Comparison of ENCODE assay signal across 2 cellular contexts in the genomic region with DNA sequence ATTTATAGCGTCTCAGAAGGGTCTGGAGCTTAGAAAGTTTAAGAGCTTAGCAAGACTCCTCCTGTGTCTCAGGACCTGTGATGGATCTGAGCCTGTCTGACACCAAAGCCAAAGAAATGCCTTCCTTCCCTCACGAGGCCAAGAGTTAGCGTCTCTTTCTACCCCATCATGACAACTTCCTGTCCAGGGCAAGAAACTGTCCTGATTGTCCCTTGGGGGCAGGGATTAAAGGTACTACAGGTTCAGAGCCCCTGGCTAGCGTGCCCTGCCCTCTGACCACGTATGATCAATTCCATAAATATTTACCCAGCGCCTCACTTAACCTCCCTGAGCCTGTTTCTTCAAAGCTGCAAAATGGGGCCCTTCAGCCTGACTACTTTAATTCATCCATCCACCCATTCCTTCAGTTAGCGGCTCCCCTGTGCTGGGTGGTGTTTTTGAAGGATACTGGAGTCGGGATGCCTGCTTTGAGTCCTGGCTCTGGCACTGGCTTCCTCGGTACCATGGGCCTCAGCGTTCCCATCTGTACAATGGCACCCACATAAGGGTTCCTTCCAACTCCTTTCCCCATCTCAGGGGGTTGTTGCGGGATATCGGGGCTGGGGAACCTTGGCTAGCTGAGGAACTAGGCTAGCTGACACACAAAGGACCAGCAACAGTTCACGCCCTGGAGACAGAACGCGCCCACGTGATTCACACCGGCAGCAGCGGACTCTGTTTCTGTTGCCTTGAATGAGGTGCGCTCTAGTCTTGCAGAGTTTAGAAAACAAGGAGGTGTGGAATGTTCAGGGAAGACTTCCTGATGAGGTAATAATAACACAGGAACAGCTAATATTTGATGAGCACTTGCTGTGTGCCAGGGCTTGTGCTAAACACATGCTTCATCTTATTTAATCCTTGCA.
TF ChIP-seq lines count a peak whose summit lies in the region.

No MANE protein-coding gene starts in this region.

TF ChIP-seq in endothelial cell of umbilical vein, 7 proteins besides CTCF, POLR2A, EP300 and RAD21 (continued from another document):
- TF ChIP-seq, protein P1, sequence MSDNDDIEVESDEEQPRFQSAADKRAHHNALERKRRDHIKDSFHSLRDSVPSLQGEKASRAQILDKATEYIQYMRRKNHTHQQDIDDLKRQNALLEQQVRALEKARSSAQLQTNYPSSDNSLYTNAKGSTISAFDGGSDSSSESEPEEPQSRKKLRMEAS (IDR thresholded peaks at IDR 0.05; ENCODE audit: insufficient read depth, insufficient read length), result no peak
- TF ChIP-seq EZH2 (IDR thresholded peaks at IDR 0.05; ENCODE audit: borderline replicate concordance, low read depth, low read length, severe bottlenecking) (no peak), POLR2AphosphoS5 (IDR thresholded peaks at IDR 0.05; ENCODE audit: insufficient read depth, low read depth, low read length) (no peak), MYC (IDR thresholded peaks at IDR 0.05; ENCODE audit: low read depth, low read length) (no peak), JUN (IDR thresholded peaks at IDR 0.05; ENCODE audit: borderline replicate concordance, insufficient read depth, insufficient read length, low read depth) (no peak)

TF ChIP-seq in SK-N-SH treated with all-trans-retinoic acid at 6 μM for 48 hours, 23 proteins besides CTCF, POLR2A, EP300 and RAD21 (continued from another document):
- TF ChIP-seq, protein P2, sequence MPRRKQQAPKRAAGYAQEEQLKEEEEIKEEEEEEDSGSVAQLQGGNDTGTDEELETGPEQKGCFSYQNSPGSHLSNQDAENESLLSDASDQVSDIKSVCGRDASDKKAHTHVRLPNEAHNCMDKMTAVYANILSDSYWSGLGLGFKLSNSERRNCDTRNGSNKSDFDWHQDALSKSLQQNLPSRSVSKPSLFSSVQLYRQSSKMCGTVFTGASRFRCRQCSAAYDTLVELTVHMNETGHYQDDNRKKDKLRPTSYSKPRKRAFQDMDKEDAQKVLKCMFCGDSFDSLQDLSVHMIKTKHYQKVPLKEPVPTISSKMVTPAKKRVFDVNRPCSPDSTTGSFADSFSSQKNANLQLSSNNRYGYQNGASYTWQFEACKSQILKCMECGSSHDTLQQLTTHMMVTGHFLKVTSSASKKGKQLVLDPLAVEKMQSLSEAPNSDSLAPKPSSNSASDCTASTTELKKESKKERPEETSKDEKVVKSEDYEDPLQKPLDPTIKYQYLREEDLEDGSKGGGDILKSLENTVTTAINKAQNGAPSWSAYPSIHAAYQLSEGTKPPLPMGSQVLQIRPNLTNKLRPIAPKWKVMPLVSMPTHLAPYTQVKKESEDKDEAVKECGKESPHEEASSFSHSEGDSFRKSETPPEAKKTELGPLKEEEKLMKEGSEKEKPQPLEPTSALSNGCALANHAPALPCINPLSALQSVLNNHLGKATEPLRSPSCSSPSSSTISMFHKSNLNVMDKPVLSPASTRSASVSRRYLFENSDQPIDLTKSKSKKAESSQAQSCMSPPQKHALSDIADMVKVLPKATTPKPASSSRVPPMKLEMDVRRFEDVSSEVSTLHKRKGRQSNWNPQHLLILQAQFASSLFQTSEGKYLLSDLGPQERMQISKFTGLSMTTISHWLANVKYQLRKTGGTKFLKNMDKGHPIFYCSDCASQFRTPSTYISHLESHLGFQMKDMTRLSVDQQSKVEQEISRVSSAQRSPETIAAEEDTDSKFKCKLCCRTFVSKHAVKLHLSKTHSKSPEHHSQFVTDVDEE (CRISPR knock-in tag; IDR thresholded peaks at IDR 0.05), result no peak
- no peak for TF ChIP-seq ZNF565 (CRISPR knock-in tag; conservative IDR thresholded peaks at IDR 0.05; ENCODE audit: low read depth)
- no peak for TF ChIP-seq SNAI2 (CRISPR knock-in tag; IDR thresholded peaks at IDR 0.05)
- no peak for TF ChIP-seq ZNF8 (CRISPR knock-in tag; IDR thresholded peaks at IDR 0.05)
- no peak for TF ChIP-seq ESRRG (CRISPR knock-in tag; IDR thresholded peaks at IDR 0.05)
- TF ChIP-seq RARB (CRISPR knock-in tag; IDR thresholded peaks at IDR 0.05), result no peak
- no peak for TF ChIP-seq GLIS3 (CRISPR knock-in tag; IDR thresholded peaks at IDR 0.05)
- no peak for TF ChIP-seq ZC3H10 (CRISPR knock-in tag; IDR thresholded peaks at IDR 0.05)
- TF ChIP-seq TOX (CRISPR knock-in tag; IDR thresholded peaks at IDR 0.05; ENCODE audit: borderline replicate concordance), result no peak
- TF ChIP-seq, protein P3, sequence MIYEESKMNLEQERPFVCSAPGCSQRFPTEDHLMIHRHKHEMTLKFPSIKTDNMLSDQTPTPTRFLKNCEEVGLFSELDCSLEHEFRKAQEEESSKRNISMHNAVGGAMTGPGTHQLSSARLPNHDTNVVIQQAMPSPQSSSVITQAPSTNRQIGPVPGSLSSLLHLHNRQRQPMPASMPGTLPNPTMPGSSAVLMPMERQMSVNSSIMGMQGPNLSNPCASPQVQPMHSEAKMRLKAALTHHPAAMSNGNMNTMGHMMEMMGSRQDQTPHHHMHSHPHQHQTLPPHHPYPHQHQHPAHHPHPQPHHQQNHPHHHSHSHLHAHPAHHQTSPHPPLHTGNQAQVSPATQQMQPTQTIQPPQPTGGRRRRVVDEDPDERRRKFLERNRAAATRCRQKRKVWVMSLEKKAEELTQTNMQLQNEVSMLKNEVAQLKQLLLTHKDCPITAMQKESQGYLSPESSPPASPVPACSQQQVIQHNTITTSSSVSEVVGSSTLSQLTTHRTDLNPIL (CRISPR knock-in tag; IDR thresholded peaks at IDR 0.05; ENCODE audit: low read depth), result no peak
- no peak for TF ChIP-seq ZFP30 (CRISPR knock-in tag; IDR thresholded peaks at IDR 0.05)
- TF ChIP-seq ZNF70 (CRISPR knock-in tag; IDR thresholded peaks at IDR 0.05), result no peak
- no peak for TF ChIP-seq ISL1 (CRISPR knock-in tag; IDR thresholded peaks at IDR 0.05)
- TF ChIP-seq, protein P4, sequence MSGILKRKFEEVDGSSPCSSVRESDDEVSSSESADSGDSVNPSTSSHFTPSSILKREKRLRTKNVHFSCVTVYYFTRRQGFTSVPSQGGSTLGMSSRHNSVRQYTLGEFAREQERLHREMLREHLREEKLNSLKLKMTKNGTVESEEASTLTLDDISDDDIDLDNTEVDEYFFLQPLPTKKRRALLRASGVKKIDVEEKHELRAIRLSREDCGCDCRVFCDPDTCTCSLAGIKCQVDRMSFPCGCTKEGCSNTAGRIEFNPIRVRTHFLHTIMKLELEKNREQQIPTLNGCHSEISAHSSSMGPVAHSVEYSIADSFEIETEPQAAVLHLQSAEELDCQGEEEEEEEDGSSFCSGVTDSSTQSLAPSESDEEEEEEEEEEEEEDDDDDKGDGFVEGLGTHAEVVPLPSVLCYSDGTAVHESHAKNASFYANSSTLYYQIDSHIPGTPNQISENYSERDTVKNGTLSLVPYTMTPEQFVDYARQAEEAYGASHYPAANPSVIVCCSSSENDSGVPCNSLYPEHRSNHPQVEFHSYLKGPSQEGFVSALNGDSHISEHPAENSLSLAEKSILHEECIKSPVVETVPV (CRISPR knock-in tag; IDR thresholded peaks at IDR 0.05), result no peak
- no peak for TF ChIP-seq OSR1 (CRISPR knock-in tag; IDR thresholded peaks at IDR 0.05)
- TF ChIP-seq PPARA (CRISPR knock-in tag; IDR thresholded peaks at IDR 0.05; ENCODE audit: borderline replicate concordance), result no peak
- TF ChIP-seq, protein P5, sequence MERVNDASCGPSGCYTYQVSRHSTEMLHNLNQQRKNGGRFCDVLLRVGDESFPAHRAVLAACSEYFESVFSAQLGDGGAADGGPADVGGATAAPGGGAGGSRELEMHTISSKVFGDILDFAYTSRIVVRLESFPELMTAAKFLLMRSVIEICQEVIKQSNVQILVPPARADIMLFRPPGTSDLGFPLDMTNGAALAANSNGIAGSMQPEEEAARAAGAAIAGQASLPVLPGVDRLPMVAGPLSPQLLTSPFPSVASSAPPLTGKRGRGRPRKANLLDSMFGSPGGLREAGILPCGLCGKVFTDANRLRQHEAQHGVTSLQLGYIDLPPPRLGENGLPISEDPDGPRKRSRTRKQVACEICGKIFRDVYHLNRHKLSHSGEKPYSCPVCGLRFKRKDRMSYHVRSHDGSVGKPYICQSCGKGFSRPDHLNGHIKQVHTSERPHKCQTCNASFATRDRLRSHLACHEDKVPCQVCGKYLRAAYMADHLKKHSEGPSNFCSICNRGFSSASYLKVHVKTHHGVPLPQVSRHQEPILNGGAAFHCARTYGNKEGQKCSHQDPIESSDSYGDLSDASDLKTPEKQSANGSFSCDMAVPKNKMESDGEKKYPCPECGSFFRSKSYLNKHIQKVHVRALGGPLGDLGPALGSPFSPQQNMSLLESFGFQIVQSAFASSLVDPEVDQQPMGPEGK (CRISPR knock-in tag; IDR thresholded peaks at IDR 0.05; ENCODE audit: borderline replicate concordance), result no peak
